17 cellular contexts compared by ENCODE assay signal in the genomic region with DNA sequence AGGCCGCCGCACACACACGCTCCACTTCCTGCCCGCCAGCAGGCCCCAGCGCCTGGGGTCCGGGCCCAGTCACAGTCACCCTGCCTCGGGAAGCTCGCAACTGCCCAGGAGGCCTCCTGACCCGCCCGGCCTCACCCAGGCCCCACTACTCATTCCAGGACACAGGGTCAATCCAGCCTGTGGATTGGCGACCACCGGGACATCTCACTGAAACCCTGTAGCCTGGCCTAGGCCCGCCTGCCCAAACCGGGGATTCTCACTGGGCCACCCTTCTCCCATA. TPM values are rescaled to one million over a fixed set of nuclear protein-coding genes. Genes with fewer than 3 reads are reported as not detected.
A peak's percentile ranks its signal among the peaks of the same experiment; 100 is the strongest.
DNase-seq lines count a peak whose midpoint lies in the region; ATAC-seq and TF ChIP-seq lines count a peak whose summit lies in the region.
"Had no signal": no experiment of that assay in that cellular context is flagged by ENCODE, and none has a peak within 500 bp of the region (broad histone marks: within the 10 kb centered on the region; RNA-seq: fewer than 3 reads in every experiment).

No MANE protein-coding gene starts in this region.

- DNase-seq in GM10266 (ENCODE audit: extremely low spot score): peak; percentile 43
- DNase-seq in RWPE2 (ENCODE audit: low spot score): peak; percentile 68
- DNase-seq in left ventricle myocardium inferior: peak; percentile 13
- no peak for DNase-seq in SK-N-DZ (ENCODE audit: low spot score)
- no peak for DNase-seq in activated effector memory CD4-positive, alpha-beta T cell treated with anti-CD3 and anti-CD28 coated beads, Interleukin-2, amount 50 U/mL, for 16 hours
- DNase-seq in cerebellar nuclear complex (lab: John Stamatoyannopoulos, UW): no peak
- DNase-seq: activated CD4-positive, alpha-beta T cell treated with anti-CD3 and anti-CD28 coated beads, Interleukin-2, amount 50 U/mL, for 4 hours; amniotic stem cell; CD4-positive, alpha-beta memory T cell; effector memory CD8-positive, alpha-beta T cell; hippocampal formation; MM.1S; NCI-H2227 treated with DMSO at 0.1 percent for 48 hours; nucleus accumbens had no signal

- peak overlapping the region; percentile 78 for H3K27ac ChIP-seq in RWPE2 (ENCODE audit: poor library complexity, severe bottlenecking)
- H3K27ac ChIP-seq in left ventricle myocardium inferior (replicated peaks): peak overlapping the region; percentile 84

- intact Hi-C loops in left ventricle myocardium inferior (cut with micrococcal nuclease): no loop called here

- H3K36me3 ChIP-seq in RWPE2 (ENCODE audit: low read depth): peaks cover 6% of the 10 kb centered on the region
- H3K36me3 ChIP-seq in left ventricle myocardium inferior: no peaks in the 10 kb centered on the region
- no peaks in the 10 kb centered on the region for H3K36me3 ChIP-seq in neuron (ENCODE audit: insufficient read depth, low read length)

- H3K4me3 ChIP-seq in RWPE2 (ENCODE audit: severe bottlenecking) (peak overlapping the region; percentile 83), left ventricle myocardium inferior (peak overlapping the region; percentile 71), neuron (ENCODE audit: low read length) (peak overlapping the region; percentile 42)

- no peak overlapping the region for H2AFZ ChIP-seq in neuron (ENCODE audit: low read depth, low read length)

- peaks cover 28% of the 10 kb centered on the region for H3K4me1 ChIP-seq in RWPE2 (ENCODE audit: insufficient read depth, poor library complexity, severe bottlenecking)
- H3K4me1 ChIP-seq in left ventricle myocardium inferior: peaks cover 44% of the 10 kb centered on the region
- peaks cover 26% of the 10 kb centered on the region for H3K4me1 ChIP-seq in neuron (ENCODE audit: insufficient read depth, low read length)

- no peaks in the 10 kb centered on the region for H3K27me3 ChIP-seq in RWPE2 (ENCODE audit: insufficient read depth, poor library complexity, severe bottlenecking)
- H3K27me3 ChIP-seq in left ventricle myocardium inferior (ENCODE audit: low read depth): peaks cover 99% of the 10 kb centered on the region
- H3K27me3 ChIP-seq in neuron (ENCODE audit: insufficient read depth, low read length): peaks cover 86% of the 10 kb centered on the region

- H3K9me3 ChIP-seq in RWPE2 (ENCODE audit: severe bottlenecking): no peaks in the 10 kb centered on the region
- no peaks in the 10 kb centered on the region for H3K9me3 ChIP-seq in left ventricle myocardium inferior (replicated peaks)
- H3K9me3 ChIP-seq in neuron (ENCODE audit: low read length): no peaks in the 10 kb centered on the region

- TF ChIP-seq CTCF in GM10266 (IDR thresholded peaks at IDR 0.05; ENCODE audit: control insufficient read depth, insufficient read depth, low read depth, missing control alignments) (no peak), RWPE2 (IDR thresholded peaks at IDR 0.05; ENCODE audit: poor library complexity, severe bottlenecking) (no peak), left ventricle myocardium inferior (IDR thresholded peaks at IDR 0.05; ENCODE audit: borderline replicate concordance) (no peak)

- no peak for ATAC-seq in RWPE2 (ENCODE audit: low read depth)
- ATAC-seq: effector memory CD8-positive, alpha-beta T cell had no signal

RNA-seq across cellular contexts. Expression of gene IRX4, which starts 2.7 kb away (rescaled TPM):
- 18.6 TPM for total RNA-seq in left ventricle myocardium inferior
- not detected in 2 replicates for polyA plus RNA-seq in SK-N-DZ (2014; cell fraction: cytosol; rRNA removed)
- not detected in 2 replicates for polyA plus RNA-seq in SK-N-DZ (2014; cell fraction: nucleus; rRNA removed)
- total RNA-seq: CD4-positive, alpha-beta memory T cell; renal cortical epithelial cell; temporal lobe had no signal
- polyA plus RNA-seq: CD4-positive, alpha-beta memory T cell had no signal

Comparison
In these comparisons a context has a peak if more than half of its experiments do, and no peak if none do; other contexts are left out.
1. DNase-seq: peak in GM10266 (single experiment), RWPE2 (single experiment) and left ventricle myocardium inferior (single experiment); none in SK-N-DZ (single experiment), activated effector memory CD4-positive, alpha-beta T cell treated with anti-CD3 and anti-CD28 coated beads, Interleukin-2, amount 50 U/mL, for 16 hours (single experiment) and cerebellar nuclear complex (0 of 2).
2. Peak in every context shown above with its lines, with median percentiles within 50 percentile points of each other: H3K4me3 ChIP-seq.